In the genomic region with DNA sequence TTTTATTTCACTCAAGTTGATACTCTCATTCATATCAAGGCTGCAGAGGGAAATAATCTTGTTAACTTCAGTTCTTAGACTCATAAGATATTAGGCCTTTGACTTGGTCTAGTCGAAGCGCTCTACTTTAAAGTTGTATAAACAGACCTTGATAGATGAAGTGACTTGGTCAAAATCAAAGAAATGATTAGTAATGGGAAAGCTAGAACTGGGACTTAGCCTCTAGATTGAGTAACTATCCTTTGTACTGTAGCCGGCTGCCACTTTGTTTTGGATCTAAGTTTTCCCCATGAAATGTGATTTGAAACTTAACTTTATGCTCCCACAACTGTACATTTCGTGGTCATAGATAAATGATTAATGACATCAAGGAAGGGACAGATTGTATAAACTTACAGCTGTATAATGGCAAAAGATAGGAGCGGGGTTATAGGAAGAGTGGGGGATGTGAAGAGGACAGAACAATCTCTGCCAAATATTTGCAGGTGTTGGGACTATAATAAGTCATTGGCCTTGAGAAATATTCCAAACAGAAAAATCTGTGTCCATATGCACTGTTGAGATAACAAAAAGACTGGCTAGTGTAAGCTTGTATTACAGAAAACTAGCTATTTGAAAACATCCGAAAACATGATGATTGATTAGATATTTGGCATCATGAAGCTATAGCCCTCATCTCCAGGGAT, we compare ENCODE assay signal across 8 cellular contexts. TPM values are rescaled to one million over a fixed set of nuclear protein-coding genes. Genes with fewer than 3 reads are reported as not detected.
"Had no signal": no experiment of that assay in that cellular context is flagged by ENCODE, and none has a peak within 500 bp of the region (broad histone marks: within the 10 kb centered on the region; RNA-seq: fewer than 3 reads in every experiment).

No MANE protein-coding gene starts in this region.

- H2AFZ ChIP-seq: GM23338 had no signal

- FAIRE-seq: H1, H54, K562 had no signal

- H3K4me3 ChIP-seq: GM23338, K562 had no signal

- H3K4me3 Mint-ChIP-seq: GM23338, H9 had no signal

- H3K27ac ChIP-seq: HL-60 had no signal

- H3K27ac Mint-ChIP-seq: GM23338, H9 had no signal

- DNase-seq: H9, HCEC 1CT, IMR-90 had no signal

- H3K4me1 Mint-ChIP-seq: GM23338, H9 had no signal

- H3K4me2 ChIP-seq: GM23338 had no signal

- H3K9me3 Mint-ChIP-seq: GM23338 had no signal

- ATAC-seq: GM23338, K562 had no signal

RNA-seq across cellular contexts. Expression of a gene that starts 17.2 kb away (rescaled TPM):
- polyA plus RNA-seq: K562 had no signal
